9 cellular contexts compared by ENCODE assay signal in the genomic region with DNA sequence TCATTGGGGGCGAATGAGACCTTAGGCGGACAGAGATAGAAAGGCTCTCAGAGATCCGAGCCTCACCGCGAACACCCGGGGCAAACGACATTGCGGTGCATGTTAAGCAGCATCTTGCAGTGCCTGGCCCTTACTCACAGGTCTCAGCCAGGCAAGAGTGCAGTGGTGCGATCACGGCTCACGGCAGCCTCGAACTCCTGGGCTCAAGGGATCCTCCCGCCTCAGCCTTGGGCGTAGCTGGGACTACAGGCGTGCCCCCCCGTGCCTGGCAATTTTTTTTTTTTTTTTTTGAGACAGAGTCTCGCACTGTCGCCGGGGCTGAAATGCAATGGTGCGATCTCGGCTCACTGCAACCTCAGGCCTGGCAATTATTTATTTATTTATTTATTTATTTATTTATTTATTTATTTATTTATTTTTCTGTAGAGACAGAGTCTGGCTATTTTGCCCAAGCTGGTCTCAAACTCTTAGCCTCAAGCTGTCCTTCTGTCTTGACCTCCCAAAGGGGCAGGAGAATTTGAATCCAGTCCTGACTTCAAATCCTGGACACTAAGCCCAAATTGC. TPM values are rescaled to one million over a fixed set of nuclear protein-coding genes. Genes with fewer than 3 reads are reported as not detected.
A peak's percentile ranks its signal among the peaks of the same experiment; 100 is the strongest.
DNase-seq lines count a peak whose midpoint lies in the region; ATAC-seq and TF ChIP-seq lines count a peak whose summit lies in the region.
"Had no signal": no experiment of that assay in that cellular context is flagged by ENCODE, and none has a peak within 500 bp of the region (broad histone marks: within the 10 kb centered on the region; RNA-seq: fewer than 3 reads in every experiment).

No MANE protein-coding gene starts in this region.

- peak overlapping the region; percentile 35 for H3K4me3 Mint-ChIP-seq in activated naive CD4-positive, alpha-beta T cell treated with anti-CD3 and anti-CD28 coated beads, Interleukin-2, amount 10 ng/mL, durations not matched to agents 7 days and 5 days
- peak overlapping the region; percentile 10 for H3K4me3 Mint-ChIP-seq in activated naive CD8-positive, alpha-beta T cell treated with anti-CD3 and anti-CD28 coated beads for 36 hours
- H3K4me3 Mint-ChIP-seq in type B pancreatic cell = peak overlapping the region; percentile 80

- H3K4me1 ChIP-seq in ascending aorta = peaks cover 0 to 5% of the 10 kb centered on the region in 2 donors

- H3K9me3 ChIP-seq in ascending aorta = no peaks in the 10 kb centered on the region

- no peaks in the 10 kb centered on the region for H3K27me3 ChIP-seq in ascending aorta

- DNase-seq in activated naive CD4-positive, alpha-beta T cell treated with anti-CD3 and anti-CD28 coated beads, Interleukin-2, amount 10 ng/mL, durations not matched to agents 7 days and 5 days = no peak
- no peak for DNase-seq in activated naive CD4-positive, alpha-beta T cell (lab: John Stamatoyannopoulos, UW)
- no peak for DNase-seq in activated naive CD8-positive, alpha-beta T cell treated with anti-CD3 and anti-CD28 coated beads for 36 hours
- DNase-seq in left kidney (ENCODE audit: low read depth, low spot score) (peak; percentile 42), type B pancreatic cell (ENCODE audit: extremely low spot score, unreplicated experiment) (no peak), MV-4-11 (lab: John Stamatoyannopoulos, UW) (no peak), ascending aorta (ENCODE audit: low spot score in 2 of 2) (no peak)
- DNase-seq: NCI-H526 treated with DMSO at 0.1 percent for 48 hours had no signal

- CTCF ChIA-PET in activated naive CD4-positive, alpha-beta T cell treated with anti-CD3 and anti-CD28 coated beads, Interleukin-2, amount 10 ng/mL, durations not matched to agents 7 days and 5 days (lab: Charles Lee) = no interaction called here

- no peak overlapping the region for H3K27ac ChIP-seq in ascending aorta

- H3K9me3 Mint-ChIP-seq in activated naive CD4-positive, alpha-beta T cell treated with anti-CD3 and anti-CD28 coated beads, Interleukin-2, amount 10 ng/mL, durations not matched to agents 7 days and 5 days = no peaks in the 10 kb centered on the region
- no peaks in the 10 kb centered on the region for H3K9me3 Mint-ChIP-seq in activated naive CD8-positive, alpha-beta T cell treated with anti-CD3 and anti-CD28 coated beads for 36 hours
- no peaks in the 10 kb centered on the region for H3K9me3 Mint-ChIP-seq in type B pancreatic cell

- no peaks in the 10 kb centered on the region for H3K36me3 ChIP-seq in ascending aorta

- peaks cover 16% of the 10 kb centered on the region for H3K4me1 Mint-ChIP-seq in activated naive CD4-positive, alpha-beta T cell treated with anti-CD3 and anti-CD28 coated beads, Interleukin-2, amount 10 ng/mL, durations not matched to agents 7 days and 5 days
- H3K4me1 Mint-ChIP-seq in activated naive CD8-positive, alpha-beta T cell treated with anti-CD3 and anti-CD28 coated beads for 36 hours = peaks cover 5% of the 10 kb centered on the region
- no peaks in the 10 kb centered on the region for H3K4me1 Mint-ChIP-seq in type B pancreatic cell (ENCODE audit: unreplicated experiment)

- no peak for ATAC-seq in HG02623 (IDR thresholded peaks at IDR 0.05; ENCODE audit: unreplicated experiment)

- H3K27ac Mint-ChIP-seq in activated naive CD4-positive, alpha-beta T cell treated with anti-CD3 and anti-CD28 coated beads, Interleukin-2, amount 10 ng/mL, durations not matched to agents 7 days and 5 days = no peak overlapping the region
- H3K27ac Mint-ChIP-seq in activated naive CD8-positive, alpha-beta T cell treated with anti-CD3 and anti-CD28 coated beads for 36 hours = no peak overlapping the region
- peak overlapping the region; percentile 31 for H3K27ac Mint-ChIP-seq in type B pancreatic cell

- peak overlapping the region in 1 of 2 donors; percentile 80 for H3K4me3 ChIP-seq in ascending aorta

- peaks cover 75% of the 10 kb centered on the region for H3K27me3 Mint-ChIP-seq in activated naive CD4-positive, alpha-beta T cell treated with anti-CD3 and anti-CD28 coated beads, Interleukin-2, amount 10 ng/mL, durations not matched to agents 7 days and 5 days
- peaks cover 46% of the 10 kb centered on the region for H3K27me3 Mint-ChIP-seq in activated naive CD8-positive, alpha-beta T cell treated with anti-CD3 and anti-CD28 coated beads for 36 hours
- peaks cover 48% of the 10 kb centered on the region for H3K27me3 Mint-ChIP-seq in type B pancreatic cell

- intact Hi-C loops in ascending aorta (cut with DNase I) = no loop called here

- no peaks in the 10 kb centered on the region for H3K36me3 Mint-ChIP-seq in activated naive CD4-positive, alpha-beta T cell treated with anti-CD3 and anti-CD28 coated beads, Interleukin-2, amount 10 ng/mL, durations not matched to agents 7 days and 5 days
- H3K36me3 Mint-ChIP-seq in activated naive CD8-positive, alpha-beta T cell treated with anti-CD3 and anti-CD28 coated beads for 36 hours = no peaks in the 10 kb centered on the region
- H3K36me3 Mint-ChIP-seq in type B pancreatic cell = peaks cover 4% of the 10 kb centered on the region

- TF ChIP-seq CTCF in type B pancreatic cell (conservative IDR thresholded peaks at IDR 0.05) (no peak), ascending aorta (IDR thresholded peaks at IDR 0.05) (no peak)

RNA-seq across cellular contexts. Expression of a gene that starts 1.3 kb away (rescaled TPM):
- total RNA-seq in activated naive CD8-positive, alpha-beta T cell treated with anti-CD3 and anti-CD28 coated beads for 36 hours = under 1 TPM; 0.31 to 0.42 TPM
- total RNA-seq in type B pancreatic cell (ENCODE audit: low replicate concordance) (9.4 and 15.3 TPM in 2 replicates), ascending aorta (27.2 TPM)

RNA-seq across cellular contexts. Expression of a gene that starts 27.9 kb away (rescaled TPM):
- total RNA-seq in activated naive CD8-positive, alpha-beta T cell treated with anti-CD3 and anti-CD28 coated beads for 36 hours = not detected
- total RNA-seq in type B pancreatic cell (ENCODE audit: low replicate concordance) (2.4 and 3.5 TPM in 2 replicates), ascending aorta (118 TPM)

Comparison
In these comparisons a context has a peak if more than half of its experiments do, and no peak if none do; other contexts are left out.
1. H3K4me3 Mint-ChIP-seq: peak in every context shown above with its lines; median percentile 80 in type B pancreatic cell; 35 in activated naive CD4-positive, alpha-beta T cell treated with anti-CD3 and anti-CD28 coated beads, Interleukin-2, amount 10 ng/mL, durations not matched to agents 7 days and 5 days; 10 in activated naive CD8-positive, alpha-beta T cell treated with anti-CD3 and anti-CD28 coated beads for 36 hours.
2. RNA of a gene that starts 27.9 kb away (total RNA-seq): 118 TPM in ascending aorta (single experiment); 2.4 to 3.5 TPM in type B pancreatic cell and not detected in activated naive CD8-positive, alpha-beta T cell treated with anti-CD3 and anti-CD28 coated beads for 36 hours; every median in the first group is over 10 times any median in the second.